Comparison of ENCODE assay signal across 13 cellular contexts in the genomic region with DNA sequence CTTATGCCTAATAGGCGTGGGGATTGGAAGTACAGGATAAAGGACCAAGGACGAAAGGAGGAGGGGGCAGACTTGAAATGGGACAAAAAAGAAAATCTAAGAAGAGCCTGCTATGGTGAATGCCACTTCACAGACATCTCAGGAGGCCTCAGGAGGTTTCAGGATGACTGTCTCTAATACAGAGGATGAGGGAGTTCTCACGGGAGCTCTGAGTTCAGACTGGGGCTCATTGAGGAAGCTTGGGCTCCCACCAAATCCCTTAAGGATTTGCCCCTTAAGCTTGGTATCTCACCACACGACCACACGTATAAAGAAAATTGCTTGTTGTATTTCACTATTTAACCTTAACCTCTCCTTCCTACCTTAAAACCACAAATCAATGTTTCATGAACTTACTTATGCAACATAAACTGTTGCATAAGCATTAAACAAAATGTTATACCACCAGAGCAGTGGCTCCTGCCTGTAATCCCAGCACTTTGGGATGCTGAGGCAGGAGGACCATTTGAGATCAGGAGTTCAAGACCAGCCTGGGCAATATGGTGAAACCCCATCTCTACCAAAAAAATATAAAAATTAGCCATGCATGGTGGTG. TPM values are rescaled to one million over a fixed set of nuclear protein-coding genes. Genes with fewer than 3 reads are reported as not detected.
DNase-seq lines count a peak whose midpoint lies in the region; ATAC-seq and TF ChIP-seq lines count a peak whose summit lies in the region.
"Had no signal": no experiment of that assay in that cellular context is flagged by ENCODE, and none has a peak within 500 bp of the region (broad histone marks: within the 10 kb centered on the region; RNA-seq: fewer than 3 reads in every experiment).

No MANE protein-coding gene starts in this region.

- no peaks in the 10 kb centered on the region for H3K4me1 ChIP-seq in body of pancreas
- H3K4me1 ChIP-seq in Karpas-422 (ENCODE audit: low read length), result no peaks in the 10 kb centered on the region
- H3K4me1 ChIP-seq: esophagus muscularis mucosa had no signal

- WGBS in body of pancreas, 2 donors, result 59 to 61% methylated on average over 5 of the region's 5 CpGs

- H3K9me3 ChIP-seq in body of pancreas, result no peaks in the 10 kb centered on the region
- H3K9me3 ChIP-seq in Karpas-422 (ENCODE audit: low read length), result no peaks in the 10 kb centered on the region
- H3K9me3 ChIP-seq: esophagus muscularis mucosa had no signal

- TF ChIP-seq CTCF in body of pancreas (IDR thresholded peaks at IDR 0.05), result no peak

- H3K27ac ChIP-seq in body of pancreas (no peak overlapping the region), Karpas-422 (ENCODE audit: low read length) (no peak overlapping the region)
- H3K27ac ChIP-seq: esophagus muscularis mucosa had no signal

- no peaks in the 10 kb centered on the region for H4K20me1 ChIP-seq in Karpas-422 (ENCODE audit: insufficient read depth, low read depth, low read length)

- ATAC-seq in GM18508 (IDR thresholded peaks at IDR 0.05; ENCODE audit: insufficient read depth, unreplicated experiment) (peak; percentile 83), GM19351 (IDR thresholded peaks at IDR 0.05; ENCODE audit: unreplicated experiment) (peak; percentile 88), HG02840 (IDR thresholded peaks at IDR 0.05; ENCODE audit: low FRiP score, unreplicated experiment) (peak; percentile 87), HG03558 (IDR thresholded peaks at IDR 0.05; ENCODE audit: extremely low read depth, unreplicated experiment) (peak; percentile 93), body of pancreas (no peak)

- no peaks in the 10 kb centered on the region for H3K36me3 ChIP-seq in body of pancreas (replicated peaks in 1 of 2; ENCODE audit: insufficient read depth in 1 of 2, low read depth in 2 of 2)
- no peaks in the 10 kb centered on the region for H3K36me3 ChIP-seq in Karpas-422 (ENCODE audit: insufficient read depth, low read length)
- H3K36me3 ChIP-seq: esophagus muscularis mucosa had no signal

- H3K27me3 ChIP-seq in body of pancreas (no peaks in the 10 kb centered on the region), Karpas-422 (ENCODE audit: low read length) (no peaks in the 10 kb centered on the region)
- H3K27me3 ChIP-seq: esophagus muscularis mucosa had no signal

- H3K9ac ChIP-seq in Karpas-422 (ENCODE audit: low read length), result no peak overlapping the region

- no peaks in the 10 kb centered on the region for H3K9me2 ChIP-seq in Karpas-422 (replicated peaks; ENCODE audit: insufficient read depth, low read length)

- H3K79me2 ChIP-seq in Karpas-422 (ENCODE audit: low read length), result no peaks in the 10 kb centered on the region

- H3K4me3 ChIP-seq in body of pancreas (no peak overlapping the region), Karpas-422 (ENCODE audit: low read length) (no peak overlapping the region)
- H3K4me3 ChIP-seq: esophagus muscularis mucosa had no signal

- no peak for DNase-seq in ureter (ENCODE audit: low spot score)
- no peak for DNase-seq in body of pancreas
- DNase-seq in Karpas-422, result no peak
- no peak for DNase-seq in GM19240 (ENCODE audit: insufficient read length, low spot score)
- DNase-seq: activated CD8-positive, alpha-beta memory T cell treated with anti-CD3 and anti-CD28 coated beads for 24 hours; COR-L47; NCI-H345; SW 1271 had no signal

- intact Hi-C loops in body of pancreas (cut with DNase I), result no loop called here

- no peak overlapping the region for H3K4me2 ChIP-seq in Karpas-422 (ENCODE audit: low read depth, low read length, poor library complexity, severe bottlenecking)

- no peak for TF ChIP-seq POLR2A in body of pancreas (IDR thresholded peaks at IDR 0.05)

- H2AFZ ChIP-seq in Karpas-422 (ENCODE audit: low read length), result no peak overlapping the region

RNA-seq across cellular contexts. Expression of gene SLC30A1, which starts 12.4 kb away (rescaled TPM):
- total RNA-seq in ureter (28.9 TPM), body of pancreas (10 to 100 TPM in 1 of 2 donors, 1 to 10 TPM in 1; 7.3 to 11.5 TPM)
- 8.0 and 16.7 TPM in 2 replicates for total RNA-seq in Karpas-422 (2014; rRNA removed; shearing (Covaris generic); ENCODE audit: low replicate concordance)
